1 cellular context compared by ENCODE assay signal in the genomic region with DNA sequence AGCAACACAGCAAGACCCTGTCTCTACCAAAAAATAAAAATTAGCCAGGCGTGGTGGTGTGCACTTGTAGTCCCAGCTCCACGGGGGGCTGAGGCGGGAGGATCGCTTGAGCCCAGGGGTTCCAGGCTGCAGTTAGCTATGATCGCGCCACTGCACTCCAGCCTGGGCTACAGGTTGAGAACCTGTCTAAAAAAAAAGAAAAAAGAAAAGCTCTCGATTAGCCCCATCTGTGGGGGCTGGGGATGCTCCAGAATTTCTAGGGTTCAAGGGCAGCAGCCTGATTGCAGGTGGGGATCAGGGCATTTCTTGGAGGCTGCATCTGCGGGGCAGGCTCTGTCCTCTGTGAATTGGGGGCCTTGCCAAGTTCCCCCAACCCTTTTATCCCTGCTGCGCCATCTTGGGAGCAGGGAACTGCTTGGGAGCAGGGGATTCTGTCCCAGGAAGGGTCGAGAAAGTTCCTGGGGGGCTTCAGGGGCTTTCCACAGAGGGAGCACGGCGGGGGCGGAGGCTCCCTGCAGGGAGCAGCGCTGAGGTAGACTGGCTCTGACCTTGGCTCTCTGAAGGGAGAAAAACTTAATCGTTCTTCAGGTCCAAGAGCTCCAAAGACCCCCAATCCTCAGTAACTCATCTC.
A peak's percentile ranks its signal among the peaks of the same experiment; 100 is the strongest.
TF ChIP-seq lines count a peak whose summit lies in the region.

No MANE protein-coding gene starts in this region.

TF ChIP-seq in GM12878, 131 proteins besides CTCF, POLR2A, EP300 and RAD21:
- peak in 1 of 2 experiments; percentile 46; a peak in 1 of 3 replicates for TF ChIP-seq EGR1 (IDR thresholded peaks at IDR 0.05; ENCODE audit: borderline replicate concordance in 1 of 2, low read depth in 2 of 2, low read length in 2 of 2)
- TF ChIP-seq, protein P1, sequence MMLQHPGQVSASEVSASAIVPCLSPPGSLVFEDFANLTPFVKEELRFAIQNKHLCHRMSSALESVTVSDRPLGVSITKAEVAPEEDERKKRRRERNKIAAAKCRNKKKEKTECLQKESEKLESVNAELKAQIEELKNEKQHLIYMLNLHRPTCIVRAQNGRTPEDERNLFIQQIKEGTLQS (IDR thresholded peaks at IDR 0.05; ENCODE audit: borderline replicate concordance, extremely low read depth, low read depth, low read length): 0 out of 2 replicates have a peak, but pooled peaks have one; percentile 1
- TF ChIP-seq, protein P2, sequence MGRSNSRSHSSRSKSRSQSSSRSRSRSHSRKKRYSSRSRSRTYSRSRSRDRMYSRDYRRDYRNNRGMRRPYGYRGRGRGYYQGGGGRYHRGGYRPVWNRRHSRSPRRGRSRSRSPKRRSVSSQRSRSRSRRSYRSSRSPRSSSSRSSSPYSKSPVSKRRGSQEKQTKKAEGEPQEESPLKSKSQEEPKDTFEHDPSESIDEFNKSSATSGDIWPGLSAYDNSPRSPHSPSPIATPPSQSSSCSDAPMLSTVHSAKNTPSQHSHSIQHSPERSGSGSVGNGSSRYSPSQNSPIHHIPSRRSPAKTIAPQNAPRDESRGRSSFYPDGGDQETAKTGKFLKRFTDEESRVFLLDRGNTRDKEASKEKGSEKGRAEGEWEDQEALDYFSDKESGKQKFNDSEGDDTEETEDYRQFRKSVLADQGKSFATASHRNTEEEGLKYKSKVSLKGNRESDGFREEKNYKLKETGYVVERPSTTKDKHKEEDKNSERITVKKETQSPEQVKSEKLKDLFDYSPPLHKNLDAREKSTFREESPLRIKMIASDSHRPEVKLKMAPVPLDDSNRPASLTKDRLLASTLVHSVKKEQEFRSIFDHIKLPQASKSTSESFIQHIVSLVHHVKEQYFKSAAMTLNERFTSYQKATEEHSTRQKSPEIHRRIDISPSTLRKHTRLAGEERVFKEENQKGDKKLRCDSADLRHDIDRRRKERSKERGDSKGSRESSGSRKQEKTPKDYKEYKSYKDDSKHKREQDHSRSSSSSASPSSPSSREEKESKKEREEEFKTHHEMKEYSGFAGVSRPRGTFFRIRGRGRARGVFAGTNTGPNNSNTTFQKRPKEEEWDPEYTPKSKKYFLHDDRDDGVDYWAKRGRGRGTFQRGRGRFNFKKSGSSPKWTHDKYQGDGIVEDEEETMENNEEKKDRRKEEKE (IDR thresholded peaks at IDR 0.05): no peak
- TF ChIP-seq, protein P3, sequence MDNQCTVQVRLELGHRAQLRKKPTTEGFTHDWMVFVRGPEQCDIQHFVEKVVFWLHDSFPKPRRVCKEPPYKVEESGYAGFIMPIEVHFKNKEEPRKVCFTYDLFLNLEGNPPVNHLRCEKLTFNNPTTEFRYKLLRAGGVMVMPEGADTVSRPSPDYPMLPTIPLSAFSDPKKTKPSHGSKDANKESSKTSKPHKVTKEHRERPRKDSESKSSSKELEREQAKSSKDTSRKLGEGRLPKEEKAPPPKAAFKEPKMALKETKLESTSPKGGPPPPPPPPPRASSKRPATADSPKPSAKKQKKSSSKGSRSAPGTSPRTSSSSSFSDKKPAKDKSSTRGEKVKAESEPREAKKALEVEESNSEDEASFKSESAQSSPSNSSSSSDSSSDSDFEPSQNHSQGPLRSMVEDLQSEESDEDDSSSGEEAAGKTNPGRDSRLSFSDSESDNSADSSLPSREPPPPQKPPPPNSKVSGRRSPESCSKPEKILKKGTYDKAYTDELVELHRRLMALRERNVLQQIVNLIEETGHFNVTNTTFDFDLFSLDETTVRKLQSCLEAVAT (IDR thresholded peaks at IDR 0.05): no peak
